Comparison of ENCODE assay signal across 9 cellular contexts in genomic region chr19:2462635-2463421, GRCh38. TPM values are rescaled to one million over a fixed set of nuclear protein-coding genes. Genes with fewer than 3 reads are reported as not detected.
DNase-seq lines count a peak whose midpoint lies in the region; ATAC-seq and TF ChIP-seq lines count a peak whose summit lies in the region.
"Had no signal": no experiment of that assay in that cellular context is flagged by ENCODE, and none has a peak within 500 bp of the region (broad histone marks: within the 10 kb centered on the region; RNA-seq: fewer than 3 reads in every experiment).

No MANE protein-coding gene starts in this region.

- H3K4me1 Mint-ChIP-seq in activated CD4-positive, alpha-beta T cell treated with anti-CD3 and anti-CD28 coated beads, Interleukin-2, amount 10 ng/mL, durations not matched to agents 24 days and 14 days: peaks cover 18% of the 10 kb centered on the region

- TF ChIP-seq POLR2A in stomach (IDR thresholded peaks at IDR 0.05): no peak

- H3F3A ChIP-seq in OCI-LY1 (ENCODE audit: insufficient read depth, low read length): peaks cover 6% of the 10 kb centered on the region; the same call in 1 of the 2 replicates

- peak overlapping the region; percentile 61 for H3K4me3 ChIP-seq in OCI-LY1 (ENCODE audit: low read depth, low read length, poor library complexity, severe bottlenecking)
- peak overlapping the region; percentile 37 to 78 (median 62) for H3K4me3 ChIP-seq in dorsolateral prefrontal cortex
- H3K4me3 ChIP-seq in left lung: peak overlapping the region; percentile 53 to 63
- H3K4me3 ChIP-seq in stomach: peak overlapping the region; percentile 59 to 88 (median 71)

- H3K9me2 ChIP-seq in OCI-LY1 (ENCODE audit: low read depth, low read length): no peaks in the 10 kb centered on the region

- H3K27me3 ChIP-seq in OCI-LY1 (ENCODE audit: insufficient read depth, low read length) (0 out of 2 replicates have a peak, but pooled peaks cover 5% of the 10 kb centered on the region), dorsolateral prefrontal cortex (no peaks in the 10 kb centered on the region), left lung (peaks cover 0 to 5% of the 10 kb centered on the region in 2 donors), stomach (no peaks in the 10 kb centered on the region)

- peak overlapping the region; percentile 53 for H3K9ac ChIP-seq in OCI-LY1 (ENCODE audit: low read length)

- no peaks in the 10 kb centered on the region for H3K9me3 Mint-ChIP-seq in activated CD4-positive, alpha-beta T cell treated with anti-CD3 and anti-CD28 coated beads, Interleukin-2, amount 10 ng/mL, durations not matched to agents 24 days and 14 days
- H3K9me3 Mint-ChIP-seq: memory B cell had no signal

- H4K20me1 ChIP-seq in OCI-LY1 (ENCODE audit: insufficient read depth, low read length): no peaks in the 10 kb centered on the region

- TF ChIP-seq EP300 in stomach (IDR thresholded peaks at IDR 0.05): no peak

- H3K4me1 ChIP-seq in OCI-LY1 (ENCODE audit: insufficient read depth, low read length, severe bottlenecking): peaks cover 20% of the 10 kb centered on the region
- H3K4me1 ChIP-seq in left lung: peaks cover 6 to 19% of the 10 kb centered on the region in 2 donors
- H3K4me1 ChIP-seq in stomach: peaks cover 11 to 23% (median 20%) of the 10 kb centered on the region in 4 donors

- H3K36me3 ChIP-seq in OCI-LY1 (ENCODE audit: insufficient read depth, low read length) (no peaks in the 10 kb centered on the region), left lung (no peaks in the 10 kb centered on the region), stomach (no peaks in the 10 kb centered on the region)

- H2AFZ ChIP-seq in OCI-LY1 (ENCODE audit: low read length): no peak overlapping the region

- TF ChIP-seq CTCF in OCI-LY1 (IDR thresholded peaks at IDR 0.05; ENCODE audit: low read length) (no peak), dorsolateral prefrontal cortex (IDR thresholded peaks at IDR 0.05 in 54 of 56, conservative IDR thresholded peaks at IDR 0.05 in 2 of 56; ENCODE audit: low read depth in 1 of 56, partially characterized antibody in 56 of 56) (peak in 25 of 56 donors; percentile 8 to 38 (median 17)), left lung (IDR thresholded peaks at IDR 0.05) (no peak), stomach (IDR thresholded peaks at IDR 0.05) (no peak)

- H3K27ac ChIP-seq in OCI-LY1 (ENCODE audit: low read depth, low read length, poor library complexity, severe bottlenecking) (no peak overlapping the region), dorsolateral prefrontal cortex (peak overlapping the region in 11 of 59 donors; percentile 5 to 71 (median 22)), left lung (peak overlapping the region in 1 of 2 donors; percentile 26), stomach (peak overlapping the region; percentile 29 to 72 (median 41))

- no peak overlapping the region for H3K27ac Mint-ChIP-seq in activated CD4-positive, alpha-beta T cell treated with anti-CD3 and anti-CD28 coated beads, Interleukin-2, amount 10 ng/mL, durations not matched to agents 24 days and 14 days

- H3K36me3 Mint-ChIP-seq in activated CD4-positive, alpha-beta T cell treated with anti-CD3 and anti-CD28 coated beads, Interleukin-2, amount 10 ng/mL, durations not matched to agents 24 days and 14 days (ENCODE audit: low read depth): peaks cover 4% of the 10 kb centered on the region
- H3K36me3 Mint-ChIP-seq: memory B cell had no signal

- peak overlapping the region; percentile 97 for H3K4me3 Mint-ChIP-seq in activated CD4-positive, alpha-beta T cell treated with anti-CD3 and anti-CD28 coated beads, Interleukin-2, amount 10 ng/mL, durations not matched to agents 24 days and 14 days

- H3K9me3 ChIP-seq in OCI-LY1 (ENCODE audit: low read length) (no peaks in the 10 kb centered on the region), left lung (no peaks in the 10 kb centered on the region), stomach (no peaks in the 10 kb centered on the region)

- no peak for DNase-seq in activated CD4-positive, alpha-beta T cell treated with anti-CD3 and anti-CD28 coated beads, Interleukin-2, amount 10 ng/mL, durations not matched to agents 24 days and 14 days
- DNase-seq in activated CD4-positive, alpha-beta T cell treated with anti-CD3 and anti-CD28 coated beads for 48 hours: no peak
- DNase-seq in dorsolateral prefrontal cortex (peak; percentile 68 to 89 (median 86)), left lung (peak; percentile 78 to 82), stomach (peak; percentile 83)

- 9 to 23% (median 15%) methylated on average over 31 to 46 of the region's 46 CpGs for WGBS in stomach, 5 donors

- H3K4me2 ChIP-seq in OCI-LY1 (ENCODE audit: low read length): peak overlapping the region; percentile 75

- peak; percentile 80 for ATAC-seq in left lung
- ATAC-seq in GM21447 (IDR thresholded peaks at IDR 0.05; ENCODE audit: unreplicated experiment): no peak
- ATAC-seq in HG03520 (IDR thresholded peaks at IDR 0.05; ENCODE audit: unreplicated experiment): no peak

- no peaks in the 10 kb centered on the region for H3K27me3 Mint-ChIP-seq in activated CD4-positive, alpha-beta T cell treated with anti-CD3 and anti-CD28 coated beads, Interleukin-2, amount 10 ng/mL, durations not matched to agents 24 days and 14 days

- H3K79me2 ChIP-seq in OCI-LY1 (ENCODE audit: insufficient read depth, low read length): no peaks in the 10 kb centered on the region

- intact Hi-C loops in activated CD4-positive, alpha-beta T cell treated with anti-CD3 and anti-CD28 coated beads, Interleukin-2, amount 10 ng/mL, durations not matched to agents 24 days and 14 days (cut with micrococcal nuclease): no loop called here
- intact Hi-C loops in dorsolateral prefrontal cortex (cut with DNase I): no loop called here
- intact Hi-C loops in left lung (cut with DNase I): no loop called here
- intact Hi-C loops in stomach (cut with DNase I; ENCODE audit: low total_unique reads): no loop called here

RNA-seq across cellular contexts. Expression of gene LMNB2, which starts 6.1 kb away (rescaled TPM):
- 120 TPM in 2 replicates for total RNA-seq in activated CD4-positive, alpha-beta T cell treated with anti-CD3 and anti-CD28 coated beads, Interleukin-2, amount 10 ng/mL, durations not matched to agents 24 days and 14 days
- total RNA-seq in dorsolateral prefrontal cortex (10 to 100 TPM; 13.4 to 25.1 (median 18.3) TPM), left lung (10 to 100 TPM; 35.1 to 40.5 TPM), stomach (10 to 100 TPM; 19.8 to 76.8 (median 29.0) TPM)
- 10 to 100 TPM; 12.2 to 19.7 (median 13.6) TPM for polyA plus RNA-seq in stomach

RNA-seq across cellular contexts. Expression of gene GADD45B, which starts 13.1 kb away (rescaled TPM):
- total RNA-seq in activated CD4-positive, alpha-beta T cell treated with anti-CD3 and anti-CD28 coated beads, Interleukin-2, amount 10 ng/mL, durations not matched to agents 24 days and 14 days: 101 and 102 TPM in 2 replicates
- total RNA-seq in dorsolateral prefrontal cortex (100 to 1,000 TPM in 25 of 120 experiments, 10 to 100 TPM in 95; 15.8 to 333 (median 47.4) TPM), left lung (10 to 100 TPM; 54.0 to 73.5 TPM), stomach (100 to 1,000 TPM in 1 of 5 donors, 10 to 100 TPM in 4; 61.6 to 588 (median 91.0) TPM)
- 10 to 100 TPM; 52.9 to 92.1 (median 53.8) TPM for polyA plus RNA-seq in stomach

RNA-seq across cellular contexts. Expression of gene TIMM13, which starts 35.4 kb away (rescaled TPM):
- 182 and 190 TPM in 2 replicates for total RNA-seq in activated CD4-positive, alpha-beta T cell treated with anti-CD3 and anti-CD28 coated beads, Interleukin-2, amount 10 ng/mL, durations not matched to agents 24 days and 14 days
- total RNA-seq in dorsolateral prefrontal cortex: 10 to 100 TPM; 36.0 to 71.8 (median 52.0) TPM
- 10 to 100 TPM; 69.1 to 98.0 TPM for total RNA-seq in left lung
- total RNA-seq in stomach: 10 to 100 TPM in 4 of 5 donors, not detected in 1; 19.2 to 54.5 (median 27.6) TPM
- 100 to 1,000 TPM in 1 of 3 donors, 10 to 100 TPM in 2; 62.6 to 133 (median 97.8) TPM for polyA plus RNA-seq in stomach

Comparison
In these comparisons a context has a peak if more than half of its experiments do, and no peak if none do; other contexts are left out.
1. DNase-seq: peak in dorsolateral prefrontal cortex (10 of 10), left lung (2 of 2) and stomach (single experiment); none in activated CD4-positive, alpha-beta T cell treated with anti-CD3 and anti-CD28 coated beads, Interleukin-2, amount 10 ng/mL, durations not matched to agents 24 days and 14 days (single experiment) and activated CD4-positive, alpha-beta T cell treated with anti-CD3 and anti-CD28 coated beads for 48 hours (single experiment).
2. Peak in every context shown above with its lines, with median percentiles within 50 percentile points of each other: H3K4me3 ChIP-seq.